ENCODE assay signal across 8 cellular contexts in genomic region chr7:117124585-117125220, GRCh38.
A peak's percentile ranks its signal among the peaks of the same experiment; 100 is the strongest.
DNase-seq lines count a peak whose midpoint lies in the region; ATAC-seq, FAIRE-seq and TF ChIP-seq lines count a peak whose summit lies in the region.

No MANE protein-coding gene starts in this region.

- H3K4me3 Mint-ChIP-seq in stimulated activated naive CD8-positive, alpha-beta T cell treated with anti-CD3 and anti-CD28 coated beads, Interleukin-15, amount 100 ng/mL, for 72 hours = peak overlapping the region; percentile 15 to 20

- peaks cover 0 to 10% of the 10 kb centered on the region in 2 experiments for H3K36me3 ChIP-seq in SK-N-SH (replicated peaks in 1 of 2; ENCODE audit: control insufficient read depth in 1 of 2, insufficient read depth in 2 of 2, low read length in 1 of 2)
- peaks cover 19% of the 10 kb centered on the region; the same call in 2 of the 3 replicates for H3K36me3 ChIP-seq in K562 (ENCODE audit: control insufficient read depth, insufficient read depth, low read length)
- H3K36me3 ChIP-seq in HepG2 (replicated peaks in 1 of 2; ENCODE audit: control insufficient read depth in 1 of 2, insufficient read depth in 2 of 2, low read length in 2 of 2) = peaks cover 0 to 8% of the 10 kb centered on the region in 2 experiments; a peak in 1 of 5 replicates

- peaks cover 7% of the 10 kb centered on the region for H3K4me1 Mint-ChIP-seq in stimulated activated naive CD8-positive, alpha-beta T cell treated with anti-CD3 and anti-CD28 coated beads, Interleukin-15, amount 100 ng/mL, for 72 hours

- H3K4me3 ChIP-seq in HL-60 (replicated peaks; ENCODE audit: insufficient read depth, low read length) = no peak overlapping the region
- H3K4me3 ChIP-seq in SK-N-SH (ENCODE audit: low read depth in 2 of 2, low read length in 1 of 2) = no peak overlapping the region
- H3K4me3 ChIP-seq in K562 = no peak overlapping the region
- H3K4me3 ChIP-seq in HepG2 (replicated peaks in 1 of 3; ENCODE audit: insufficient read depth in 1 of 3, low read depth in 2 of 3, low read length in 3 of 3) = no peak overlapping the region

- no peak overlapping the region for H3K27ac ChIP-seq in HL-60 (replicated peaks)
- peak overlapping the region; percentile 64 to 94 for H3K27ac ChIP-seq in SK-N-SH (ENCODE audit: low read depth in 2 of 2, low read length in 1 of 2)
- H3K27ac ChIP-seq in K562 (ENCODE audit: extremely low read depth, low read depth, low read length) = no peak overlapping the region
- H3K27ac ChIP-seq in HepG2 (ENCODE audit: extremely low read length, insufficient read depth, low read length) = no peak overlapping the region

- H3K27me3 Mint-ChIP-seq in stimulated activated naive CD8-positive, alpha-beta T cell treated with anti-CD3 and anti-CD28 coated beads, Interleukin-15, amount 100 ng/mL, for 72 hours = no peaks in the 10 kb centered on the region

- TF ChIP-seq EP300 in SK-N-SH (IDR thresholded peaks at IDR 0.05; ENCODE audit: borderline replicate concordance in 1 of 2, low read depth in 1 of 2, low read length in 1 of 2) = peak; percentile 68 to 92
- peak; percentile 77 for TF ChIP-seq EP300 in K562 (IDR thresholded peaks at IDR 0.05; ENCODE audit: low read length)
- peak in 1 of 2 experiments; percentile 60; a peak in 2 of 4 replicates for TF ChIP-seq EP300 in HepG2 (IDR thresholded peaks at IDR 0.05; ENCODE audit: low read depth in 2 of 2, low read length in 2 of 2)
- TF ChIP-seq EP300 in HepG2 (CRISPR knock-in tag; IDR thresholded peaks at IDR 0.05; ENCODE audit: borderline replicate concordance) = no peak

- no peaks in the 10 kb centered on the region for H3K27me3 ChIP-seq in HL-60 (ENCODE audit: insufficient read depth, poor library complexity, severe bottlenecking)
- no peaks in the 10 kb centered on the region for H3K27me3 ChIP-seq in SK-N-SH (ENCODE audit: insufficient read depth)
- no peaks in the 10 kb centered on the region for H3K27me3 ChIP-seq in K562 (ENCODE audit: control insufficient read depth in 2 of 2, insufficient read depth in 2 of 2, low read length in 2 of 2)
- no peaks in the 10 kb centered on the region for H3K27me3 ChIP-seq in HepG2 (ENCODE audit: control insufficient read depth in 1 of 2, insufficient read depth in 2 of 2, low read length in 2 of 2)

- in situ Hi-C loops in K562 (cut with MboI) (loop anchor here (5.0 kb wide), 2 partner anchors 137 to 197 kb away; no protein-coding TSS in a partner anchor), HepG2 (cut with HindIII; ENCODE audit: extremely low pct_ligation_motif_present, low pct_unique_long_range_greater_than_20kb) (no loop called here)

- no peak for TF ChIP-seq POLR2A in K562 (conservative IDR thresholded peaks at IDR 0.05)
- no peak for TF ChIP-seq POLR2A in HepG2 (IDR thresholded peaks at IDR 0.05; ENCODE audit: insufficient read depth in 1 of 2, low read depth in 2 of 2, low read length in 2 of 2)

- TF ChIP-seq CTCF in HL-60 (IDR thresholded peaks at IDR 0.05; ENCODE audit: insufficient read depth, low read length) (no peak), SK-N-SH (IDR thresholded peaks at IDR 0.05) (no peak), K562 (IDR thresholded peaks at IDR 0.05 in 2 of 3, conservative IDR thresholded peaks at IDR 0.05 in 1 of 3; ENCODE audit: insufficient read depth in 2 of 3, low read depth in 1 of 3, low read length in 3 of 3) (peak in 1 of 3 experiments; percentile 16; a peak in 1 of 6 replicates), HepG2 (CRISPR knock-in tag; IDR thresholded peaks at IDR 0.05) (0 out of 2 replicates have a peak, but pooled peaks have one; percentile 10)

- FAIRE-seq in K562 (lab: Jason Lieb, UNC) = peak; percentile 87
- peak; percentile 91 for FAIRE-seq in HepG2 (lab: Jason Lieb, UNC)

- H3K4me2 ChIP-seq in SK-N-SH (peak overlapping the region; percentile 54), K562 (ENCODE audit: insufficient read depth, low read length) (no peak overlapping the region), HepG2 (ENCODE audit: low read depth, low read length) (peak overlapping the region; percentile 29)

- intact Hi-C loops in K562 (cut with micrococcal nuclease) (loop anchor here (5.0 to 10.0 kb wide), 4 partner anchors 247 to 950 kb away; no protein-coding TSS in a partner anchor), HepG2 (cut with micrococcal nuclease; ENCODE audit: unreplicated experiment) (loop anchor here (2.0 kb wide), 1 partner anchor 314 kb away; no protein-coding TSS in a partner anchor)

- H3F3A ChIP-seq in SK-N-SH (replicated peaks; ENCODE audit: insufficient read depth) = peaks cover 22% of the 10 kb centered on the region

- CTCF ChIA-PET in SK-N-SH (lab: Yijun Ruan, JAX) = interaction anchor here (0.7 to 14.9 kb wide), 18 partner anchors 10 to 261 kb away, joined by 3 to 668 read pairs (median 4); no protein-coding TSS in a partner anchor
- CTCF ChIA-PET in K562 (lab: Yijun Ruan, JAX; ENCODE audit: low intra/inter-chr PET ratio) = interaction anchor here (0.9 to 5.2 kb wide), 4 partner anchors 13 to 194 kb away, joined by 3 to 54 read pairs (median 3); no protein-coding TSS in a partner anchor
- CTCF ChIA-PET in HepG2 (lab: Yijun Ruan, JAX; ENCODE audit: low intra/inter-chr PET ratio, low total read pairs) = no interaction called here

- H3K27ac Mint-ChIP-seq in stimulated activated naive CD8-positive, alpha-beta T cell treated with anti-CD3 and anti-CD28 coated beads, Interleukin-15, amount 100 ng/mL, for 72 hours = peak overlapping the region; percentile 43 to 54

- H3K9me3 ChIP-seq in SK-N-SH = no peaks in the 10 kb centered on the region
- no peaks in the 10 kb centered on the region for H3K9me3 ChIP-seq in K562 (replicated peaks; ENCODE audit: control insufficient read depth, insufficient read depth, low read depth, low read length)
- no peaks in the 10 kb centered on the region for H3K9me3 ChIP-seq in HepG2 (ENCODE audit: low read length)

- H4K20me1 ChIP-seq in SK-N-SH (ENCODE audit: insufficient read depth) (no peaks in the 10 kb centered on the region), K562 (replicated peaks; ENCODE audit: control insufficient read depth, insufficient read depth, low read length) (no peaks in the 10 kb centered on the region), HepG2 (ENCODE audit: insufficient read depth, low read length) (peaks cover 7% of the 10 kb centered on the region; the same call in 1 of the 2 replicates)

- no peaks in the 10 kb centered on the region for H3K9me1 ChIP-seq in K562 (ENCODE audit: control insufficient read depth, insufficient read depth, low read length)

- peaks cover 18 to 41% of the 10 kb centered on the region in 2 experiments for H3K4me1 ChIP-seq in SK-N-SH (ENCODE audit: control insufficient read depth in 1 of 2, insufficient read depth in 2 of 2, low read depth in 1 of 2, low read length in 1 of 2)
- peaks cover 0 to 15% of the 10 kb centered on the region in 2 experiments; a peak in 3 of 5 replicates for H3K4me1 ChIP-seq in K562 (replicated peaks in 1 of 2; ENCODE audit: control insufficient read depth in 2 of 2, insufficient read depth in 2 of 2, low read length in 2 of 2)
- peaks cover 12% of the 10 kb centered on the region for H3K4me1 ChIP-seq in HepG2 (ENCODE audit: insufficient read depth, low read length)

- DNase-seq in DMS153 treated with DMSO at 0.1 percent for 48 hours (lab: John Stamatoyannopoulos, UW; ENCODE audit: unreplicated experiment) = peak; percentile 72
- peak; percentile 34 to 74 for DNase-seq in HL-60 (ENCODE audit: low read depth in 1 of 2, low spot score in 1 of 2)
- DNase-seq in SK-N-SH = peak; percentile 30
- peak; percentile 42 to 94 (median 68) for DNase-seq in K562 (ENCODE audit: extremely low read depth in 1 of 4, low spot score in 3 of 4)
- peak; percentile 95 for DNase-seq in HepG2 (ENCODE audit: low spot score)
- DNase-seq in stimulated activated naive CD8-positive, alpha-beta T cell treated with anti-CD3 and anti-CD28 coated beads, Interleukin-15, amount 100 ng/mL, for 72 hours = peak; percentile 67 to 86
- no peak for DNase-seq in midbrain (lab: John Stamatoyannopoulos, UW)

- 18% methylated on average over 4 of the region's 4 CpGs for WGBS in SK-N-SH (ENCODE audit: low lambda C conversion rate)
- 13% methylated on average over 4 of the region's 4 CpGs for WGBS in K562 (ENCODE audit: insufficient coverage, low coverage, missing lambda C conversion rate)
- WGBS in HepG2 (ENCODE audit: low lambda C conversion rate) = 6% methylated on average over 3 of the region's 4 CpGs

- H3K9me2 ChIP-seq in SK-N-SH = no peaks in the 10 kb centered on the region

- TF ChIP-seq RAD21 in SK-N-SH (IDR thresholded peaks at IDR 0.05; ENCODE audit: low read length) (peak; percentile 19; the same call in 1 of the 2 replicates), K562 (CRISPR knock-in tag; conservative IDR thresholded peaks at IDR 0.05 in 1 of 2, IDR thresholded peaks at IDR 0.05 in 1 of 2) (peak in 1 of 2 experiments; percentile 28; a peak in 2 of 4 replicates), HepG2 (CRISPR knock-in tag; IDR thresholded peaks at IDR 0.05) (no peak)

- H3K9ac ChIP-seq in SK-N-SH (peak overlapping the region; percentile 59; the same call in 1 of the 2 replicates), K562 (ENCODE audit: insufficient read depth in 1 of 2, low read depth in 2 of 2, low read length in 2 of 2) (no peak overlapping the region), HepG2 (ENCODE audit: insufficient read depth, low read depth, low read length) (no peak overlapping the region)

- H2AFZ ChIP-seq in SK-N-SH (ENCODE audit: low read depth) = no peak overlapping the region
- H2AFZ ChIP-seq in K562 (ENCODE audit: low read depth, low read length) = no peak overlapping the region
- no peak overlapping the region for H2AFZ ChIP-seq in HepG2 (ENCODE audit: low read length)

- no TSS peak for BruUV-seq in K562 (replicated peaks; lab: Mats Ljungman, UMichigan)
- no TSS peak for BruUV-seq in HepG2 (replicated peaks; lab: Mats Ljungman, UMichigan)

- ATAC-seq in GM21423 (IDR thresholded peaks at IDR 0.05; ENCODE audit: unreplicated experiment) (peak; percentile 82), K562 (peak; percentile 97), HepG2 (peak; percentile 99)
- peak; percentile 100 for ATAC-seq in stimulated activated naive CD8-positive, alpha-beta T cell treated with anti-CD3 and anti-CD28 coated beads, Interleukin-15, amount 100 ng/mL, for 72 hours

- POLR2A ChIA-PET in SK-N-SH (lab: Yijun Ruan, JAX) (no interaction called here), K562 (lab: Yijun Ruan, JAX) (interaction anchor here (0.9 to 2.2 kb wide), 8 partner anchors 8 to 198 kb away, joined by 3 to 14 read pairs (median 4); no protein-coding TSS in a partner anchor), HepG2 (lab: Yijun Ruan, JAX) (interaction anchor here (0.9 to 1.0 kb wide), 2 partner anchors 171 to 314 kb away, joined by 4 to 5 read pairs; partner anchors contain the start of gene ST7)

- peaks cover 4% of the 10 kb centered on the region; the same call in 1 of the 2 replicates for H3K79me2 ChIP-seq in SK-N-SH (ENCODE audit: insufficient read depth)
- H3K79me2 ChIP-seq in K562 (ENCODE audit: control insufficient read depth, insufficient read depth, low read length) = no peaks in the 10 kb centered on the region
- no peaks in the 10 kb centered on the region for H3K79me2 ChIP-seq in HepG2 (ENCODE audit: insufficient read depth, low read length)

- H3K9me3 Mint-ChIP-seq in stimulated activated naive CD8-positive, alpha-beta T cell treated with anti-CD3 and anti-CD28 coated beads, Interleukin-15, amount 100 ng/mL, for 72 hours = no peaks in the 10 kb centered on the region

TF ChIP-seq in K562, 482 proteins besides CTCF, POLR2A, EP300 and RAD21 (continues in another document):
- peak; percentile 89 for TF ChIP-seq DPF2 (IDR thresholded peaks at IDR 0.05)

Comparison
In these comparisons a context has a peak if more than half of its experiments do, and no peak if none do; other contexts are left out.
1. H3K27ac ChIP-seq: peak in SK-N-SH (2 of 2); none in HL-60 (single experiment), K562 (single experiment) and HepG2 (single experiment).
2. Peak in every context shown above with its lines, with median percentiles within 50 percentile points of each other: ATAC-seq.